Comparison of ENCODE assay signal across 11 cellular contexts in the genomic region with DNA sequence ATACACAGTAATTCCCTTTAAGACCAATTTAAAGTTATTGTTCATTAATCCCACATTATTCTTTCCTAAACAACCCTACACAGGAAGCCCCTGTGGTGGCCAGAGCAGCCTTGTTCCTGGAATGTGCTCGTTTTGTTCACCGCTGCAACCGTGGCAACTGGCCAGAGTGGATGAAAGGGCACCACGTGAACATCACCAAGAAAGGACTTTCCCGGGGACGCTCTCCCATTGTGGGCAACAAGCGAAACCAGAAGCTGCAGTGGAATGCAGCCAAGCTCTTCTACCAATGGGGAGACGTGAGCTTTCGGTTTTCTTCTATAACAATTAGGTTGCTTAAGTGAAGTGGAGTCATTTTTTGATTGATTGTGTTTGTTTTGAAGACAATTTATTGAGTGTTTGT.
DNase-seq lines count a peak whose midpoint lies in the region; ATAC-seq, FAIRE-seq and TF ChIP-seq lines count a peak whose summit lies in the region.
"Had no signal": no experiment of that assay in that cellular context is flagged by ENCODE, and none has a peak within 500 bp of the region (broad histone marks: within the 10 kb centered on the region; RNA-seq: fewer than 3 reads in every experiment).

No MANE protein-coding gene starts in this region.

- DNase-seq in Ammon's horn (ENCODE audit: low spot score) (peak; percentile 77), NB4 (ENCODE audit: low read depth) (peak; percentile 18), cardiac fibroblast (ENCODE audit: low read depth in 2 of 2) (peak; percentile 1 to 14), kidney (peak; percentile 85), DMS 273 treated with DMSO at 0.1 percent for 48 hours (lab: John Stamatoyannopoulos, UW) (no peak), D721Med (ENCODE audit: insufficient read length, low spot score) (no peak)

- no peak for FAIRE-seq in kidney (lab: Jason Lieb, UNC)
- FAIRE-seq in D721Med (lab: Jason Lieb, UNC) = no peak

- no peak for TF ChIP-seq POLR2A in NB4 (IDR thresholded peaks at IDR 0.05; ENCODE audit: extremely low read depth, insufficient read length)

- H3K4me3 ChIP-seq in NB4 (ENCODE audit: low read depth, low read length) = no peak overlapping the region
- no peak overlapping the region for H3K4me3 ChIP-seq in cardiac fibroblast (replicated peaks in 1 of 2; ENCODE audit: low read depth in 2 of 2, low read length in 2 of 2)
- peak overlapping the region in 1 of 2 donors; percentile 1 for H3K4me3 ChIP-seq in kidney (ENCODE audit: low read length in 2 of 2)
- H3K4me3 ChIP-seq: BLaER1 had no signal

- H3K36me3 ChIP-seq in kidney (ENCODE audit: control insufficient read depth in 1 of 2, insufficient read depth in 2 of 2, low read length in 2 of 2) = no peaks in the 10 kb centered on the region
- H3K36me3 ChIP-seq: BLaER1, neutrophil had no signal

- no peak overlapping the region for H3K9ac ChIP-seq in kidney (ENCODE audit: low read length in 2 of 2)
- H3K9ac ChIP-seq: BLaER1 had no signal

- no peaks in the 10 kb centered on the region for H3K9me3 ChIP-seq in kidney (ENCODE audit: control insufficient read depth in 1 of 2, low read length in 2 of 2)
- H3K9me3 ChIP-seq: BLaER1, neutrophil had no signal

- TF ChIP-seq CTCF in NB4 (IDR thresholded peaks at IDR 0.05; ENCODE audit: low read depth, low read length) (no peak), cardiac fibroblast (IDR thresholded peaks at IDR 0.05; ENCODE audit: low read depth, low read length) (no peak), kidney (IDR thresholded peaks at IDR 0.05; ENCODE audit: borderline replicate concordance, extremely low read depth, insufficient read depth) (no peak), D721Med (IDR thresholded peaks at IDR 0.05; ENCODE audit: insufficient read depth, missing control alignments) (no peak)

- intact Hi-C loops in kidney (cut with DNase I) = no loop called here

- H3K27ac ChIP-seq in kidney (ENCODE audit: low read depth in 2 of 2, low read length in 2 of 2) = no peak overlapping the region
- H3K27ac ChIP-seq: BLaER1, neutrophil, VCaP had no signal

- ATAC-seq in GM18858 (IDR thresholded peaks at IDR 0.05; ENCODE audit: unreplicated experiment) (no peak), GM19328 (IDR thresholded peaks at IDR 0.05; ENCODE audit: unreplicated experiment) (no peak)

- H3K4me1 ChIP-seq in kidney (ENCODE audit: control insufficient read depth in 1 of 2, insufficient read depth in 1 of 2, low read depth in 1 of 2, low read length in 2 of 2) = no peaks in the 10 kb centered on the region
- H3K4me1 ChIP-seq: BLaER1 had no signal

Comparison
In these comparisons a context has a peak if more than half of its experiments do, and no peak if none do; other contexts are left out.
1. DNase-seq: peak in Ammon's horn (single experiment), NB4 (single experiment), cardiac fibroblast (2 of 2) and kidney (single experiment); none in DMS 273 treated with DMSO at 0.1 percent for 48 hours (single experiment) and D721Med (single experiment).